ENCODE assay signal across 24 cellular contexts in the genomic region with DNA sequence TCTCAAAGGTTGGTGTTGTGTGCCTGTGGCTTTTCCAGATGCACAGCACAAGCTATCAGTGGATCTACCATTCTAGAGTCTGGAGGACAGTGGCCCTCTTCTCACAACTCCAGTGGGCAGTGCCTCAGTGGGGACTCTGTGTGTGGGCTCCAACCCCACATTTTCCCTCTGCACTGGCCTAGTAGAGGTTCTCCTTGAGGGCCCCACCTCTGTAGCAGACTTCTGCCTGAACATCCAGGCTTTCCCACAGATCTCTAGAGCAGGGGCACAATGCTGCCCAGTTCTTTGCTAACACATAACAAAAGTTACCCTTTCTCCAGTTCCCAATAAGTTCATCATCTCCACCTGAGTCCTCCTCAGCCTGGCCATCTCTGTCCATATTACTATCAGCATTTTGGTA.
"Had no signal": no experiment of that assay in that cellular context is flagged by ENCODE, and none has a peak within 500 bp of the region (broad histone marks: within the 10 kb centered on the region; RNA-seq: fewer than 3 reads in every experiment).

No MANE protein-coding gene starts in this region.

- H3K4me3 ChIP-seq: colonic mucosa, esophagus squamous epithelium, lung, mucosa of descending colon, right lobe of liver, suprapubic skin, transverse colon, upper lobe of right lung, uterus had no signal

- H2AFZ ChIP-seq: parathyroid adenoma had no signal

- ATAC-seq: left lobe of liver; mucosa of descending colon; natural killer cell treated with Interleukin-12 subunit alpha and Interleukin-12 subunit beta and Interleukin-15 and Interleukin-18, amount 100 ng/mL, for 72 hours; right lobe of liver; stimulated activated naive CD8-positive, alpha-beta T cell treated with anti-CD3 and anti-CD28 coated beads, Interleukin-15, amount 100 ng/mL, for 72 hours; upper lobe of right lung had no signal

- H3K27me3 ChIP-seq: colonic mucosa, esophagus squamous epithelium, neutrophil, right lobe of liver, suprapubic skin, transverse colon, upper lobe of right lung, uterus had no signal

- H3K36me3 ChIP-seq: colonic mucosa, esophagus squamous epithelium, neutrophil, right lobe of liver, suprapubic skin, transverse colon, upper lobe of right lung, uterus had no signal

- H3K27ac ChIP-seq: colonic mucosa, esophagus squamous epithelium, neutrophil, parathyroid adenoma, right lobe of liver, suprapubic skin, transverse colon, upper lobe of right lung, uterus had no signal

- H3K4me1 ChIP-seq: colonic mucosa, parathyroid adenoma, right lobe of liver, suprapubic skin, transverse colon, upper lobe of right lung, uterus had no signal

- H3K79me2 ChIP-seq: parathyroid adenoma had no signal

- DNase-seq: colonic mucosa; effector memory CD4-positive, alpha-beta T cell; erythroblast; esophagus squamous epithelium; head of caudate nucleus; kidney; mucosa of descending colon; naive B cell; right lobe of liver; small intestine; stimulated activated CD4-positive, alpha-beta T cell treated with anti-CD3 and anti-CD28 coated beads, Interleukin-15, amount 100 ng/mL, for 24 hours; stimulated activated CD4-positive, alpha-beta T cell treated with anti-CD3 and anti-CD28 coated beads, Interleukin-2, amount 100 ng/mL, for 48 hours; stimulated activated naive CD4-positive, alpha-beta T cell; stimulated activated naive CD8-positive, alpha-beta T cell treated with anti-CD3 and anti-CD28 coated beads, Interleukin-15, amount 100 ng/mL, for 72 hours; transverse colon; upper lobe of right lung; uterus had no signal

- H3K9ac ChIP-seq: parathyroid adenoma had no signal

- FAIRE-seq: frontal cortex, kidney, small intestine had no signal

- H3K9me3 ChIP-seq: colonic mucosa, neutrophil, right lobe of liver, suprapubic skin, transverse colon, upper lobe of right lung, uterus had no signal
